Comparison of ENCODE assay signal across 13 cellular contexts in the genomic region with DNA sequence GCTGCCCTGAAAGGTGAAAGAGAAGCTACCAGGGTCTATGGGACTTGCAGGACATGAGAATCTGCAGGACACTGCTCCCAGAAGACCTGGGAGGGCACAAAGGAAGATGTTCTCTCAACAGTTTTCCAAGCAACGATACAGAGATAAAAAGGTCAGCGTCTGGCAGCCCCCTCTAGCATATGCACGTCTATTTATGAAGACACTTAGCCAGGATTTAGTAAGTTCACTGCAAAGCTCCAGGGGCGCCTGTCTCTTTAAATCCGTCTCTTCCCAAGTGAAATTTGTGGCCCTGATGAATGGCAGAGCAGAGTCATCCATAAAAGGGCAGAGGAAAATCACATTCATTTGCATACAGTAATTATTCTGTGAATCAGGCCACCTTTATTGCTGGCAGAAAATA.
A peak's percentile ranks its signal among the peaks of the same experiment; 100 is the strongest.
DNase-seq lines count a peak whose midpoint lies in the region; TF ChIP-seq lines count a peak whose summit lies in the region.
"Had no signal": no experiment of that assay in that cellular context is flagged by ENCODE, and none has a peak within 500 bp of the region (broad histone marks: within the 10 kb centered on the region; RNA-seq: fewer than 3 reads in every experiment).

No MANE protein-coding gene starts in this region.

- no peak for TF ChIP-seq EP300 in sigmoid colon (IDR thresholded peaks at IDR 0.05)

- H3K4me1 ChIP-seq in muscle layer of colon (ENCODE audit: insufficient read depth, low read length) = peaks cover 51% of the 10 kb centered on the region
- peaks cover 0 to 45% (median 29%) of the 10 kb centered on the region in 4 donors for H3K4me1 ChIP-seq in sigmoid colon
- no peaks in the 10 kb centered on the region for H3K4me1 ChIP-seq in SJCRH30
- H3K4me1 ChIP-seq: BLaER1 treated with 17β-estradiol and CSF1 and Interleukin-3, amounts not matched to agents 10 nM and 100 nM had no signal

- H3K27me3 ChIP-seq in muscle layer of colon (ENCODE audit: control insufficient read depth in 1 of 2, insufficient read depth in 2 of 2, low read length in 2 of 2) = no peaks in the 10 kb centered on the region
- no peaks in the 10 kb centered on the region for H3K27me3 ChIP-seq in sigmoid colon
- H3K27me3 ChIP-seq in SJCRH30 = no peaks in the 10 kb centered on the region
- H3K27me3 ChIP-seq: BLaER1 treated with 17β-estradiol and CSF1 and Interleukin-3, amounts not matched to agents 10 nM and 100 nM had no signal

- no peak for TF ChIP-seq POLR2A in sigmoid colon (IDR thresholded peaks at IDR 0.05)

- WGBS in sigmoid colon, 2 donors = 68 to 84% methylated on average over 5 of the region's 5 CpGs

- TF ChIP-seq CTCF in sigmoid colon (IDR thresholded peaks at IDR 0.05) = no peak

- no peak overlapping the region for H3K9ac ChIP-seq in muscle layer of colon (ENCODE audit: low read length)
- H3K9ac ChIP-seq: BLaER1 treated with 17β-estradiol and CSF1 and Interleukin-3, amounts not matched to agents 10 nM and 100 nM had no signal

- H3K9me3 ChIP-seq in muscle layer of colon (ENCODE audit: low read length) (no peaks in the 10 kb centered on the region), sigmoid colon (no peaks in the 10 kb centered on the region), SJCRH30 (replicated peaks) (no peaks in the 10 kb centered on the region)

- H3K36me3 ChIP-seq in muscle layer of colon (ENCODE audit: insufficient read depth, low read length) (no peaks in the 10 kb centered on the region), sigmoid colon (no peaks in the 10 kb centered on the region), SJCRH30 (no peaks in the 10 kb centered on the region)
- H3K36me3 ChIP-seq: BLaER1 treated with 17β-estradiol and CSF1 and Interleukin-3, amounts not matched to agents 10 nM and 100 nM had no signal

- H3K4me3 ChIP-seq in muscle layer of colon (ENCODE audit: low read depth in 1 of 2, low read length in 2 of 2) = peak overlapping the region in 1 of 2 donors; percentile 30
- no peak overlapping the region for H3K4me3 ChIP-seq in sigmoid colon
- H3K4me3 ChIP-seq in SJCRH30 = no peak overlapping the region
- H3K4me3 ChIP-seq: BLaER1 treated with 17β-estradiol and CSF1 and Interleukin-3, amounts not matched to agents 10 nM and 100 nM had no signal

- intact Hi-C loops in sigmoid colon (cut with DNase I) = no loop called here

- H3K27ac ChIP-seq in muscle layer of colon (ENCODE audit: low read depth, low read length) (peak overlapping the region; percentile 27), sigmoid colon (peak overlapping the region in 3 of 4 donors; percentile 1 to 61 (median 31)), caudate nucleus (ENCODE audit: low read depth, low read length) (no peak overlapping the region), SJCRH30 (no peak overlapping the region)
- H3K27ac ChIP-seq: BLaER1 treated with 17β-estradiol and CSF1 and Interleukin-3, amounts not matched to agents 10 nM and 100 nM had no signal

- peak; percentile 63 for DNase-seq in NCI-H524 treated with DMSO at 0.1 percent for 48 hours (lab: John Stamatoyannopoulos, UW)
- DNase-seq in NCI-H82 treated with DMSO at 0.1 percent for 48 hours (lab: John Stamatoyannopoulos, UW; ENCODE audit: unreplicated experiment) = peak; percentile 46
- no peak for DNase-seq in sigmoid colon
- no peak for DNase-seq in DMS114 treated with DMSO at 0.1 percent for 48 hours (lab: John Stamatoyannopoulos, UW; ENCODE audit: unreplicated experiment)
- DNase-seq in caudate nucleus (lab: John Stamatoyannopoulos, UW) = no peak
- no peak for DNase-seq in NCI-H2081 treated with DMSO at 0.1 percent for 48 hours (lab: John Stamatoyannopoulos, UW)
- no peak for DNase-seq in SJCRH30
- DNase-seq: 8988T; CD8-positive, alpha-beta T cell; DMS 273 treated with DMSO at 0.1 percent for 48 hours; H9 had no signal

Comparison
In these comparisons a context has a peak if more than half of its experiments do, and no peak if none do; other contexts are left out.
1. DNase-seq: peak in NCI-H524 treated with DMSO at 0.1 percent for 48 hours (single experiment) and NCI-H82 treated with DMSO at 0.1 percent for 48 hours (single experiment); none in sigmoid colon (single experiment), DMS114 treated with DMSO at 0.1 percent for 48 hours (single experiment), caudate nucleus (0 of 61), NCI-H2081 treated with DMSO at 0.1 percent for 48 hours (single experiment) and SJCRH30 (0 of 2).
2. H3K27ac ChIP-seq: peak in muscle layer of colon (single experiment) and sigmoid colon (3 of 4); none in caudate nucleus (single experiment) and SJCRH30 (single experiment).